8 cellular contexts compared by ENCODE assay signal in genomic region chr18:34122724-34123334, GRCh38.
DNase-seq lines count a peak whose midpoint lies in the region; ATAC-seq and TF ChIP-seq lines count a peak whose summit lies in the region.

No MANE protein-coding gene starts in this region.

- no peaks in the 10 kb centered on the region for H3K4me1 Mint-ChIP-seq in activated naive CD4-positive, alpha-beta T cell treated with anti-CD3 and anti-CD28 coated beads for 36 hours (ENCODE audit: low read depth)

- H3K27me3 ChIP-seq in NT2/D1 (ENCODE audit: insufficient read depth, insufficient read length) = no peaks in the 10 kb centered on the region

- H3K4me1 ChIP-seq in NT2/D1 (ENCODE audit: insufficient read depth, insufficient read length) = no peaks in the 10 kb centered on the region

- no peak overlapping the region for H3K4me3 ChIP-seq in NT2/D1 (ENCODE audit: insufficient read length, low read depth)
- no peak overlapping the region for H3K4me3 ChIP-seq in choroid plexus epithelial cell (ENCODE audit: low read depth, low read length)

- peak; percentile 87 for TF ChIP-seq RAD21 in Ishikawa (IDR thresholded peaks at IDR 0.05; ENCODE audit: low read depth)

- DNase-seq in activated naive CD4-positive, alpha-beta T cell treated with anti-CD3 and anti-CD28 coated beads for 36 hours = peak; percentile 30
- DNase-seq in activated naive CD4-positive, alpha-beta T cell treated with anti-CD3 and anti-CD28 coated beads, Interleukin-2, amount 50 U/mL, for 16 hours = no peak
- DNase-seq in NT2/D1 (ENCODE audit: low read depth, low spot score) (peak; percentile 16), choroid plexus epithelial cell (ENCODE audit: low read depth) (peak; percentile 68), medulla oblongata (ENCODE audit: extremely low spot score) (peak; percentile 83), 8988T (no peak)

- CTCF ChIA-PET in activated naive CD4-positive, alpha-beta T cell treated with anti-CD3 and anti-CD28 coated beads for 36 hours (lab: Charles Lee) = interaction anchor here (0.6 to 1.9 kb wide), 17 partner anchors 9 to 1321 kb away, joined by 3 to 8 read pairs (median 5); no protein-coding TSS in a partner anchor

- H3K9ac ChIP-seq in NT2/D1 (ENCODE audit: insufficient read length, low read depth) = no peak overlapping the region

- no peaks in the 10 kb centered on the region for H3K36me3 ChIP-seq in NT2/D1 (ENCODE audit: insufficient read depth, insufficient read length, low read length)

- H3K27me3 Mint-ChIP-seq in activated naive CD4-positive, alpha-beta T cell treated with anti-CD3 and anti-CD28 coated beads for 36 hours (ENCODE audit: low read depth) = no peaks in the 10 kb centered on the region

- no peak overlapping the region for H3K27ac Mint-ChIP-seq in activated naive CD4-positive, alpha-beta T cell treated with anti-CD3 and anti-CD28 coated beads for 36 hours

- no peaks in the 10 kb centered on the region for H3K9me3 ChIP-seq in NT2/D1 (ENCODE audit: insufficient read depth, low read length)

- H3K4me3 Mint-ChIP-seq in activated naive CD4-positive, alpha-beta T cell treated with anti-CD3 and anti-CD28 coated beads for 36 hours = no peak overlapping the region

- no peaks in the 10 kb centered on the region for H3K36me3 Mint-ChIP-seq in activated naive CD4-positive, alpha-beta T cell treated with anti-CD3 and anti-CD28 coated beads for 36 hours (ENCODE audit: low read depth)

- ATAC-seq in GM21737 (IDR thresholded peaks at IDR 0.05; ENCODE audit: unreplicated experiment) = peak; percentile 94

- no peaks in the 10 kb centered on the region for H3K9me3 Mint-ChIP-seq in activated naive CD4-positive, alpha-beta T cell treated with anti-CD3 and anti-CD28 coated beads for 36 hours

- intact Hi-C loops in activated naive CD4-positive, alpha-beta T cell treated with anti-CD3 and anti-CD28 coated beads for 36 hours (cut with micrococcal nuclease) = loop anchor here (1.0 to 10.0 kb wide), 4 partner anchors 199 to 782 kb away; no protein-coding TSS in a partner anchor

- TF ChIP-seq EP300 in Ishikawa (IDR thresholded peaks at IDR 0.05; ENCODE audit: borderline replicate concordance) = no peak

- peak; percentile 86 for TF ChIP-seq CTCF in choroid plexus epithelial cell (conservative IDR thresholded peaks at IDR 0.05; ENCODE audit: low read depth, low read length)

TF ChIP-seq in Ishikawa, 13 proteins besides CTCF, POLR2A, EP300 and RAD21:
- no peak for TF ChIP-seq YY1 (IDR thresholded peaks at IDR 0.05; ENCODE audit: low read depth)
- no peak for TF ChIP-seq TCF12 (IDR thresholded peaks at IDR 0.05; ENCODE audit: low read depth)
- TF ChIP-seq REST (IDR thresholded peaks at IDR 0.05; ENCODE audit: low read depth) = no peak
- no peak for TF ChIP-seq TEAD4 (IDR thresholded peaks at IDR 0.05)
- TF ChIP-seq EGR1 (IDR thresholded peaks at IDR 0.05) = no peak
- TF ChIP-seq FOXM1 (IDR thresholded peaks at IDR 0.05; ENCODE audit: borderline replicate concordance, low read depth) = no peak
- TF ChIP-seq MAX (IDR thresholded peaks at IDR 0.05) = no peak
- no peak for TF ChIP-seq CREB1 (IDR thresholded peaks at IDR 0.05; ENCODE audit: low read depth)
- no peak for TF ChIP-seq CEBPB (IDR thresholded peaks at IDR 0.05)

Comparison
In these comparisons a context has a peak if more than half of its experiments do, and no peak if none do; other contexts are left out.
1. DNase-seq: peak in activated naive CD4-positive, alpha-beta T cell treated with anti-CD3 and anti-CD28 coated beads for 36 hours (single experiment), NT2/D1 (single experiment), choroid plexus epithelial cell (single experiment) and medulla oblongata (single experiment); none in activated naive CD4-positive, alpha-beta T cell treated with anti-CD3 and anti-CD28 coated beads, Interleukin-2, amount 50 U/mL, for 16 hours (single experiment) and 8988T (single experiment).